ENCODE assay signal across 36 cellular contexts in genomic region chr11:134240592-134240991, GRCh38. TPM values are rescaled to one million over a fixed set of nuclear protein-coding genes. Genes with fewer than 3 reads are reported as not detected.
"Had no signal": no experiment of that assay in that cellular context is flagged by ENCODE, and none has a peak within 500 bp of the region (broad histone marks: within the 10 kb centered on the region; RNA-seq: fewer than 3 reads in every experiment).

No MANE protein-coding gene starts in this region.

- H3K27ac ChIP-seq: adrenal gland, ascending aorta, body of pancreas, brain microvascular endothelial cell, breast epithelium, cardiac muscle cell had no signal

- ATAC-seq: activated naive CD4-positive, alpha-beta T cell treated with anti-CD3 and anti-CD28 coated beads, Interleukin-2, amount 50 U/mL, for 72 hours; activated naive CD8-positive, alpha-beta T cell treated with anti-CD3 and anti-CD28 coated beads, Interleukin-2, amount 50 U/mL, for 24 hours; activated T-cell treated with anti-CD3 and anti-CD28 coated beads, Interleukin-2, amount 50 U/mL, for 4 hours; activated T-cell treated with anti-CD3 and anti-CD28 coated beads, Interleukin-2, amount 50 U/mL, for 72 hours; activated T-helper 17 cell treated with anti-CD3 and anti-CD28 coated beads, Interleukin-2, amount 50 U/mL, for 72 hours; body of pancreas had no signal

- H3K4me3 ChIP-seq: adrenal gland, ascending aorta, body of pancreas, breast epithelium, cardiac muscle cell had no signal

- FAIRE-seq: astrocyte, bronchial epithelial cell had no signal

- H3K9me3 ChIP-seq: adrenal gland, ascending aorta, body of pancreas, breast epithelium had no signal

- H3K4me1 ChIP-seq: ascending aorta, breast epithelium had no signal

- DNase-seq: activated effector memory CD4-positive, alpha-beta T cell treated with anti-CD3 and anti-CD28 coated beads, Interleukin-2, amount 50 U/mL, for 16 hours; activated effector memory CD4-positive, alpha-beta T cell treated with Interleukin-2 at 50 U/mL for 16 hours; activated gamma-delta T cell; activated gamma-delta T cell treated with Interleukin-2 at 50 U/mL for 16 hours; activated naive CD4-positive, alpha-beta T cell; activated naive CD4-positive, alpha-beta T cell treated with anti-CD3 and anti-CD28 coated beads for 36 hours; activated naive CD4-positive, alpha-beta T cell treated with anti-CD3 and anti-CD28 coated beads, Interleukin-2, amount 10 ng/mL, durations not matched to agents 7 days and 5 days; activated naive CD4-positive, alpha-beta T cell treated with anti-CD3 and anti-CD28 coated beads, Interleukin-2, amount 50 U/mL, for 16 hours; activated naive CD4-positive, alpha-beta T cell treated with Interleukin-2 at 50 U/mL for 16 hours; activated naive CD8-positive, alpha-beta T cell treated with anti-CD3 and anti-CD28 coated beads for 36 hours; activated naive CD8-positive, alpha-beta T cell treated with anti-CD3 and anti-CD28 coated beads, Interleukin-2, amount 10 ng/mL, durations not matched to agents 7 days and 5 days; activated naive CD8-positive, alpha-beta T cell treated with anti-CD3 and anti-CD28 coated beads, Interleukin-2, amount 50 U/mL, for 24 hours; activated T-cell treated with anti-CD3 and anti-CD28 coated beads, Interleukin-2, amount 50 U/mL, for 1 hour; activated T-cell treated with anti-CD3 and anti-CD28 coated beads, Interleukin-2, amount 50 U/mL, for 24 hours; activated T-cell treated with anti-CD3 and anti-CD28 coated beads, Interleukin-2, amount 50 U/mL, for 4 hours; activated T-cell treated with anti-CD3 and anti-CD28 coated beads, Interleukin-2, amount 50 U/mL, for 48 hours; activated T-cell treated with anti-CD3 and anti-CD28 coated beads, Interleukin-2, amount 50 U/mL, for 72 hours; amniotic stem cell; amygdala; anterior cingulate cortex; aorta; body of pancreas; brain microvascular endothelial cell; caudate nucleus; central memory CD4-positive, alpha-beta T cell; cerebellar nuclear complex had no signal

- H3K27me3 ChIP-seq: adrenal gland, ascending aorta, body of pancreas, brain microvascular endothelial cell, breast epithelium, cardiac muscle cell had no signal

RNA-seq across cellular contexts. Expression of gene GLB1L3, which starts 35.6 kb away (rescaled TPM):
- total RNA-seq: aorta, ascending aorta, cardiac muscle cell, cardiac septum, chondrocyte had no signal
- polyA plus RNA-seq: aorta, cardiac muscle cell had no signal
